8 cellular contexts compared by ENCODE assay signal in genomic region chr14:23953464-23954278, GRCh38. TPM values are rescaled to one million over a fixed set of nuclear protein-coding genes. Genes with fewer than 3 reads are reported as not detected.
DNase-seq lines count a peak whose midpoint lies in the region; ATAC-seq and TF ChIP-seq lines count a peak whose summit lies in the region.

Gene DHRS4 (plus strand): TSS chr14:23953770. CDS start chr14:23953789, 19 bp downstream.

- peaks cover 19% of the 10 kb centered on the region for H3K4me1 Mint-ChIP-seq in T-helper 2 cell treated with Interferon-gamma antibody and Interleukin-4, amounts not matched to agents 5 μg/mL and 100 μg/mL, for 36 hours (ENCODE audit: low read depth)

- H3K27ac Mint-ChIP-seq in T-helper 2 cell treated with Interferon-gamma antibody and Interleukin-4, amounts not matched to agents 5 μg/mL and 100 μg/mL, for 36 hours = peak within 1 kb of the TSS; percentile 81

- no peaks in the 10 kb centered on the region for H3K27me3 ChIP-seq in ascending aorta

- no peaks in the 10 kb centered on the region for H3K36me3 ChIP-seq in ascending aorta

- H3K4me1 ChIP-seq in ascending aorta = peaks cover 2 to 15% of the 10 kb centered on the region in 2 donors

- DNase-seq in NCI-H187 treated with DMSO at 0.1 percent for 48 hours (lab: John Stamatoyannopoulos, UW) (peak; percentile 75), ascending aorta (ENCODE audit: low spot score in 2 of 2) (peak; percentile 28 to 89), hepatic stellate cell (ENCODE audit: low spot score) (peak; percentile 77), retinal pigment epithelial cell (ENCODE audit: low read depth) (peak; percentile 39)
- DNase-seq in T-helper 2 cell treated with Interferon-gamma antibody and Interleukin-4, amounts not matched to agents 5 μg/mL and 100 μg/mL, for 36 hours (ENCODE audit: low spot score) = peak; percentile 75

- peak within 1 kb of the TSS; percentile 89 for H3K4me3 Mint-ChIP-seq in T-helper 2 cell treated with Interferon-gamma antibody and Interleukin-4, amounts not matched to agents 5 μg/mL and 100 μg/mL, for 36 hours

- no peaks in the 10 kb centered on the region for H3K27me3 Mint-ChIP-seq in T-helper 2 cell treated with Interferon-gamma antibody and Interleukin-4, amounts not matched to agents 5 μg/mL and 100 μg/mL, for 36 hours (ENCODE audit: low read depth)

- H3K9me3 ChIP-seq in ascending aorta = no peaks in the 10 kb centered on the region

- H3K27ac ChIP-seq in ascending aorta = peak within 1 kb of the TSS; percentile 80 to 83

- H3K9me3 Mint-ChIP-seq in T-helper 2 cell treated with Interferon-gamma antibody and Interleukin-4, amounts not matched to agents 5 μg/mL and 100 μg/mL, for 36 hours = peaks cover 8% of the 10 kb centered on the region

- H3K4me3 ChIP-seq in ascending aorta (peak within 1 kb of the TSS; percentile 76 to 97), retinal pigment epithelial cell (ENCODE audit: low read length) (peak within 1 kb of the TSS; percentile 88)

- intact Hi-C loops in ascending aorta (cut with DNase I) = loop anchor here (1.0 kb wide), 1 partner anchor 23 kb away; no protein-coding TSS in a partner anchor

- H3K36me3 Mint-ChIP-seq in T-helper 2 cell treated with Interferon-gamma antibody and Interleukin-4, amounts not matched to agents 5 μg/mL and 100 μg/mL, for 36 hours (ENCODE audit: low read depth) = peaks cover 12% of the 10 kb centered on the region

- ATAC-seq in GM18502 (IDR thresholded peaks at IDR 0.05; ENCODE audit: poor library complexity, unreplicated experiment) = peak; percentile 94
- peak; percentile 69 for ATAC-seq in HG02970 (IDR thresholded peaks at IDR 0.05; ENCODE audit: low FRiP score, unreplicated experiment)
- ATAC-seq in HG02938 (IDR thresholded peaks at IDR 0.05; ENCODE audit: unreplicated experiment) = no peak

- TF ChIP-seq CTCF in ascending aorta (IDR thresholded peaks at IDR 0.05) (peak; percentile 77 to 94 (median 90)), retinal pigment epithelial cell (conservative IDR thresholded peaks at IDR 0.05; ENCODE audit: low read depth, low read length) (peak; percentile 92)

RNA-seq across cellular contexts. Expression of gene DHRS4, which starts in this region (rescaled TPM):
- total RNA-seq in ascending aorta = 9.8 TPM
